In genomic region chr1:35930593-35931423, GRCh38 we compare ENCODE assay signal across 1 cellular context.
TF ChIP-seq lines count a peak whose summit lies in the region.

Gene AGO3, plus strand, starts transcription at chr1:35931105. Its CDS starts 322 bp downstream, at chr1:35931427.

TF ChIP-seq in K562, 482 proteins besides CTCF, POLR2A, EP300 and RAD21 (continued from another document and continues in another):
- TF ChIP-seq, protein P1, sequence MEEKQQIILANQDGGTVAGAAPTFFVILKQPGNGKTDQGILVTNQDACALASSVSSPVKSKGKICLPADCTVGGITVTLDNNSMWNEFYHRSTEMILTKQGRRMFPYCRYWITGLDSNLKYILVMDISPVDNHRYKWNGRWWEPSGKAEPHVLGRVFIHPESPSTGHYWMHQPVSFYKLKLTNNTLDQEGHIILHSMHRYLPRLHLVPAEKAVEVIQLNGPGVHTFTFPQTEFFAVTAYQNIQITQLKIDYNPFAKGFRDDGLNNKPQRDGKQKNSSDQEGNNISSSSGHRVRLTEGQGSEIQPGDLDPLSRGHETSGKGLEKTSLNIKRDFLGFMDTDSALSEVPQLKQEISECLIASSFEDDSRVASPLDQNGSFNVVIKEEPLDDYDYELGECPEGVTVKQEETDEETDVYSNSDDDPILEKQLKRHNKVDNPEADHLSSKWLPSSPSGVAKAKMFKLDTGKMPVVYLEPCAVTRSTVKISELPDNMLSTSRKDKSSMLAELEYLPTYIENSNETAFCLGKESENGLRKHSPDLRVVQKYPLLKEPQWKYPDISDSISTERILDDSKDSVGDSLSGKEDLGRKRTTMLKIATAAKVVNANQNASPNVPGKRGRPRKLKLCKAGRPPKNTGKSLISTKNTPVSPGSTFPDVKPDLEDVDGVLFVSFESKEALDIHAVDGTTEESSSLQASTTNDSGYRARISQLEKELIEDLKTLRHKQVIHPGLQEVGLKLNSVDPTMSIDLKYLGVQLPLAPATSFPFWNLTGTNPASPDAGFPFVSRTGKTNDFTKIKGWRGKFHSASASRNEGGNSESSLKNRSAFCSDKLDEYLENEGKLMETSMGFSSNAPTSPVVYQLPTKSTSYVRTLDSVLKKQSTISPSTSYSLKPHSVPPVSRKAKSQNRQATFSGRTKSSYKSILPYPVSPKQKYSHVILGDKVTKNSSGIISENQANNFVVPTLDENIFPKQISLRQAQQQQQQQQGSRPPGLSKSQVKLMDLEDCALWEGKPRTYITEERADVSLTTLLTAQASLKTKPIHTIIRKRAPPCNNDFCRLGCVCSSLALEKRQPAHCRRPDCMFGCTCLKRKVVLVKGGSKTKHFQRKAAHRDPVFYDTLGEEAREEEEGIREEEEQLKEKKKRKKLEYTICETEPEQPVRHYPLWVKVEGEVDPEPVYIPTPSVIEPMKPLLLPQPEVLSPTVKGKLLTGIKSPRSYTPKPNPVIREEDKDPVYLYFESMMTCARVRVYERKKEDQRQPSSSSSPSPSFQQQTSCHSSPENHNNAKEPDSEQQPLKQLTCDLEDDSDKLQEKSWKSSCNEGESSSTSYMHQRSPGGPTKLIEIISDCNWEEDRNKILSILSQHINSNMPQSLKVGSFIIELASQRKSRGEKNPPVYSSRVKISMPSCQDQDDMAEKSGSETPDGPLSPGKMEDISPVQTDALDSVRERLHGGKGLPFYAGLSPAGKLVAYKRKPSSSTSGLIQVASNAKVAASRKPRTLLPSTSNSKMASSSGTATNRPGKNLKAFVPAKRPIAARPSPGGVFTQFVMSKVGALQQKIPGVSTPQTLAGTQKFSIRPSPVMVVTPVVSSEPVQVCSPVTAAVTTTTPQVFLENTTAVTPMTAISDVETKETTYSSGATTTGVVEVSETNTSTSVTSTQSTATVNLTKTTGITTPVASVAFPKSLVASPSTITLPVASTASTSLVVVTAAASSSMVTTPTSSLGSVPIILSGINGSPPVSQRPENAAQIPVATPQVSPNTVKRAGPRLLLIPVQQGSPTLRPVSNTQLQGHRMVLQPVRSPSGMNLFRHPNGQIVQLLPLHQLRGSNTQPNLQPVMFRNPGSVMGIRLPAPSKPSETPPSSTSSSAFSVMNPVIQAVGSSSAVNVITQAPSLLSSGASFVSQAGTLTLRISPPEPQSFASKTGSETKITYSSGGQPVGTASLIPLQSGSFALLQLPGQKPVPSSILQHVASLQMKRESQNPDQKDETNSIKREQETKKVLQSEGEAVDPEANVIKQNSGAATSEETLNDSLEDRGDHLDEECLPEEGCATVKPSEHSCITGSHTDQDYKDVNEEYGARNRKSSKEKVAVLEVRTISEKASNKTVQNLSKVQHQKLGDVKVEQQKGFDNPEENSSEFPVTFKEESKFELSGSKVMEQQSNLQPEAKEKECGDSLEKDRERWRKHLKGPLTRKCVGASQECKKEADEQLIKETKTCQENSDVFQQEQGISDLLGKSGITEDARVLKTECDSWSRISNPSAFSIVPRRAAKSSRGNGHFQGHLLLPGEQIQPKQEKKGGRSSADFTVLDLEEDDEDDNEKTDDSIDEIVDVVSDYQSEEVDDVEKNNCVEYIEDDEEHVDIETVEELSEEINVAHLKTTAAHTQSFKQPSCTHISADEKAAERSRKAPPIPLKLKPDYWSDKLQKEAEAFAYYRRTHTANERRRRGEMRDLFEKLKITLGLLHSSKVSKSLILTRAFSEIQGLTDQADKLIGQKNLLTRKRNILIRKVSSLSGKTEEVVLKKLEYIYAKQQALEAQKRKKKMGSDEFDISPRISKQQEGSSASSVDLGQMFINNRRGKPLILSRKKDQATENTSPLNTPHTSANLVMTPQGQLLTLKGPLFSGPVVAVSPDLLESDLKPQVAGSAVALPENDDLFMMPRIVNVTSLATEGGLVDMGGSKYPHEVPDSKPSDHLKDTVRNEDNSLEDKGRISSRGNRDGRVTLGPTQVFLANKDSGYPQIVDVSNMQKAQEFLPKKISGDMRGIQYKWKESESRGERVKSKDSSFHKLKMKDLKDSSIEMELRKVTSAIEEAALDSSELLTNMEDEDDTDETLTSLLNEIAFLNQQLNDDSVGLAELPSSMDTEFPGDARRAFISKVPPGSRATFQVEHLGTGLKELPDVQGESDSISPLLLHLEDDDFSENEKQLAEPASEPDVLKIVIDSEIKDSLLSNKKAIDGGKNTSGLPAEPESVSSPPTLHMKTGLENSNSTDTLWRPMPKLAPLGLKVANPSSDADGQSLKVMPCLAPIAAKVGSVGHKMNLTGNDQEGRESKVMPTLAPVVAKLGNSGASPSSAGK (IDR thresholded peaks at IDR 0.05) = peak; percentile 72
- TF ChIP-seq ZNF124 (CRISPR knock-in tag; IDR thresholded peaks at IDR 0.05) (0 out of 2 replicates have a peak, but pooled peaks have one; percentile 85), MXI1 (IDR thresholded peaks at IDR 0.05; ENCODE audit: low read depth, low read length) (peak; percentile 7; the same call in 1 of the 2 replicates), GTF3C2 (IDR thresholded peaks at IDR 0.05; ENCODE audit: borderline replicate concordance, extremely low read depth, insufficient read length) (no peak), ETV6 (IDR thresholded peaks at IDR 0.05; ENCODE audit: borderline replicate concordance in 1 of 2, low read depth in 2 of 2, low read length in 1 of 2) (peak; percentile 50 to 59; a peak in 1 of 4 replicates), ETV6 (CRISPR knock-in tag; IDR thresholded peaks at IDR 0.05; ENCODE audit: borderline replicate concordance) (no peak; the same call in 1 of the 2 replicates), NR2C2 (CRISPR knock-in tag; IDR thresholded peaks at IDR 0.05) (no peak; the same call in 1 of the 2 replicates), NR2C2 (tag; IDR thresholded peaks at IDR 0.05) (peak; percentile 88), THRAP3 (IDR thresholded peaks at IDR 0.05; ENCODE audit: borderline replicate concordance) (no peak), RFX7 (CRISPR knock-in tag; IDR thresholded peaks at IDR 0.05) (no peak), TCF7 (IDR thresholded peaks at IDR 0.05; ENCODE audit: borderline replicate concordance) (no peak; the same call in 1 of the 2 replicates), FOXK2 (conservative IDR thresholded peaks at IDR 0.05 in 1 of 2, IDR thresholded peaks at IDR 0.05 in 1 of 2; ENCODE audit: low read depth in 2 of 2) (0 out of 4 replicates have a peak, but pooled peaks of 1 of the 2 experiments have one; percentile 24), FUS (optimal IDR thresholded peaks at IDR 0.05; ENCODE audit: low read depth, low read length) (no peak), SP2 (IDR thresholded peaks at IDR 0.05; ENCODE audit: extremely low read depth, low read depth, low read length, poor library complexity, severe bottlenecking) (no peak), KDM2B (CRISPR knock-in tag; IDR thresholded peaks at IDR 0.05) (peak; percentile 45), ZNF239 (CRISPR knock-in tag; IDR thresholded peaks at IDR 0.05) (no peak), LCOR (CRISPR knock-in tag; IDR thresholded peaks at IDR 0.05) (no peak), MTA3 (IDR thresholded peaks at IDR 0.05; ENCODE audit: borderline replicate concordance) (peak; percentile 90), SMAD2 (IDR thresholded peaks at IDR 0.05; ENCODE audit: low read depth, low read length) (no peak), ZBTB2 (IDR thresholded peaks at IDR 0.05) (no peak), ZNF12 (CRISPR knock-in tag; IDR thresholded peaks at IDR 0.05) (no peak), ZC3H8 (IDR thresholded peaks at IDR 0.05) (no peak), CAMTA2 (CRISPR knock-in tag; conservative IDR thresholded peaks at IDR 0.05) (peak; percentile 62; the same call in 1 of the 2 replicates), RUNX1 (IDR thresholded peaks at IDR 0.05; ENCODE audit: low read depth) (no peak; the same call in 1 of the 2 replicates), IRF2 (CRISPR knock-in tag; IDR thresholded peaks at IDR 0.05) (no peak; the same call in 1 of the 2 replicates), ARNT (IDR thresholded peaks at IDR 0.05) (no peak), ZSCAN32 (CRISPR knock-in tag; IDR thresholded peaks at IDR 0.05) (no peak; the same call in 1 of the 2 replicates), ASH1L (IDR thresholded peaks at IDR 0.05; ENCODE audit: borderline replicate concordance, low read depth, partially characterized antibody) (no peak), CCNT2 (IDR thresholded peaks at IDR 0.05; ENCODE audit: borderline replicate concordance, extremely low read depth, insufficient read length, low read depth, low read length) (peak; percentile 97), DEAF1 (CRISPR knock-in tag; IDR thresholded peaks at IDR 0.05) (no peak), GTF2A2 (tag; IDR thresholded peaks at IDR 0.05) (no peak), ARHGAP35 (IDR thresholded peaks at IDR 0.05; ENCODE audit: partially characterized antibody) (no peak), CREM (IDR thresholded peaks at IDR 0.05; ENCODE audit: low read depth) (peak; percentile 92), THRA (IDR thresholded peaks at IDR 0.05) (no peak), ZNF75A (CRISPR knock-in tag; IDR thresholded peaks at IDR 0.05) (no peak), CBX2 (IDR thresholded peaks at IDR 0.05; ENCODE audit: insufficient read depth, low read length, poor library complexity, severe bottlenecking) (no peak)
- TF ChIP-seq, protein P2, sequence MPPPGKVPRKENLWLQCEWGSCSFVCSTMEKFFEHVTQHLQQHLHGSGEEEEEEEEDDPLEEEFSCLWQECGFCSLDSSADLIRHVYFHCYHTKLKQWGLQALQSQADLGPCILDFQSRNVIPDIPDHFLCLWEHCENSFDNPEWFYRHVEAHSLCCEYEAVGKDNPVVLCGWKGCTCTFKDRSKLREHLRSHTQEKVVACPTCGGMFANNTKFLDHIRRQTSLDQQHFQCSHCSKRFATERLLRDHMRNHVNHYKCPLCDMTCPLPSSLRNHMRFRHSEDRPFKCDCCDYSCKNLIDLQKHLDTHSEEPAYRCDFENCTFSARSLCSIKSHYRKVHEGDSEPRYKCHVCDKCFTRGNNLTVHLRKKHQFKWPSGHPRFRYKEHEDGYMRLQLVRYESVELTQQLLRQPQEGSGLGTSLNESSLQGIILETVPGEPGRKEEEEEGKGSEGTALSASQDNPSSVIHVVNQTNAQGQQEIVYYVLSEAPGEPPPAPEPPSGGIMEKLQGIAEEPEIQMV (tag; conservative IDR thresholded peaks at IDR 0.05; ENCODE audit: low read depth) = no peak
- TF ChIP-seq, protein P3, sequence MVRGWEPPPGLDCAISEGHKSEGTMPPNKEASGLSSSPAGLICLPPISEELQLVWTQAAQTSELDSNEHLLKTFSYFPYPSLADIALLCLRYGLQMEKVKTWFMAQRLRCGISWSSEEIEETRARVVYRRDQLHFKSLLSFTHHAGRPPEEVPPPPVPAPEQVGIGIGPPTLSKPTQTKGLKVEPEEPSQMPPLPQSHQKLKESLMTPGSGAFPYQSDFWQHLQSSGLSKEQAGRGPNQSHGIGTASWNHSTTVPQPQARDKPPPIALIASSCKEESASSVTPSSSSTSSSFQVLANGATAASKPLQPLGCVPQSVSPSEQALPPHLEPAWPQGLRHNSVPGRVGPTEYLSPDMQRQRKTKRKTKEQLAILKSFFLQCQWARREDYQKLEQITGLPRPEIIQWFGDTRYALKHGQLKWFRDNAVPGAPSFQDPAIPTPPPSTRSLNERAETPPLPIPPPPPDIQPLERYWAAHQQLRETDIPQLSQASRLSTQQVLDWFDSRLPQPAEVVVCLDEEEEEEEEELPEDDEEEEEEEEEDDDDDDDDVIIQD (CRISPR knock-in tag; IDR thresholded peaks at IDR 0.05) = no peak
